In the genomic region with DNA sequence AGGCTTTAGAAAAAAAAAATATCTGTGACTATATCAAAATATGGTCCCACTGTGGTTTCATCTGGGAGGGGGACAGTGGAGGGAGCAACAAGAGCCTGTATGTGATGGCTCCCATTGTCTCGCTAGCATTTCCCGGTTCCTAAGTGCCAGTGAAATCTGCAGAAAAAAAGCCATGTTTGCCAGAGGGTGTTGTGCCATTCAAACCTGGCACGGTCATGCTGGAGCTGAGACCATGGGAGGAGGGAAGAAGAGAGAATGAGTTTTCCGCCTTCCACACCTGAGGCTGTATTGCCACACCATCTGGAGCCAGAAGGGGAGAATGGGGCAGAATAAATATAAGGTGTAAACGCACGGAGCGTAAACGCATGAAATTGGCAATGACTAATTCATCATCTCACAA, we compare ENCODE assay signal across 23 cellular contexts.
"Had no signal": no experiment of that assay in that cellular context is flagged by ENCODE, and none has a peak within 500 bp of the region (broad histone marks: within the 10 kb centered on the region; RNA-seq: fewer than 3 reads in every experiment).

No MANE protein-coding gene starts in this region.

- H3K27me3 ChIP-seq: brain microvascular endothelial cell, cardiac muscle cell, colonic mucosa had no signal

- H3K9me3 ChIP-seq: colonic mucosa had no signal

- H3K27me3 Mint-ChIP-seq: activated B cell treated with CpG ODN at 0.5 μM for 24 hours; activated CD4-positive, alpha-beta T cell treated with anti-CD3 and anti-CD28 coated beads, Interleukin-2, amount 10 ng/mL, durations not matched to agents 24 days and 14 days; activated CD8-positive, alpha-beta memory T cell treated with anti-CD3 and anti-CD28 coated beads, Interleukin-2, amount 10 ng/mL, durations not matched to agents 7 days and 5 days had no signal

- ATAC-seq: activated CD8-positive, alpha-beta memory T cell treated with anti-CD3 and anti-CD28 coated beads, Interleukin-2, amount 10 ng/mL, durations not matched to agents 7 days and 5 days; activated T-cell treated with anti-CD3 and anti-CD28 coated beads, Interleukin-2, amount 50 U/mL, for 4 hours; activated T-helper 17 cell treated with anti-CD3 and anti-CD28 coated beads, Interleukin-2, amount 50 U/mL, for 72 hours; T-helper 17 cell had no signal

- H3K9me3 Mint-ChIP-seq: activated B cell treated with CpG ODN at 0.5 μM for 24 hours; activated CD4-positive, alpha-beta T cell treated with anti-CD3 and anti-CD28 coated beads, Interleukin-2, amount 10 ng/mL, durations not matched to agents 24 days and 14 days; activated naive CD4-positive, alpha-beta T cell treated with anti-CD3 and anti-CD28 coated beads for 36 hours; activated T-cell treated with anti-CD3 and anti-CD28 coated beads, Interleukin-2, amount 50 U/mL, for 4 hours; activated T-helper 17 cell treated with anti-CD3 and anti-CD28 coated beads, Interleukin-2, amount 50 U/mL, for 72 hours had no signal

- H3K36me3 Mint-ChIP-seq: activated CD8-positive, alpha-beta memory T cell treated with anti-CD3 and anti-CD28 coated beads, Interleukin-2, amount 10 ng/mL, durations not matched to agents 7 days and 5 days; activated naive CD8-positive, alpha-beta T cell had no signal

- DNase-seq: activated B cell treated with CpG ODN at 0.5 μM for 24 hours; activated CD4-positive, alpha-beta T cell treated with anti-CD3 and anti-CD28 coated beads for 1 hour; activated CD4-positive, alpha-beta T cell treated with anti-CD3 and anti-CD28 coated beads, Interleukin-2, amount 10 ng/mL, durations not matched to agents 24 days and 14 days; activated CD4-positive, alpha-beta T cell treated with anti-CD3 and anti-CD28 coated beads, Interleukin-2, amount 50 U/mL, for 48 hours; activated CD8-positive, alpha-beta memory T cell treated with anti-CD3 and anti-CD28 coated beads, Interleukin-2, amount 10 ng/mL, durations not matched to agents 7 days and 5 days; activated gamma-delta T cell; activated naive CD4-positive, alpha-beta T cell treated with anti-CD3 and anti-CD28 coated beads for 36 hours; activated T-cell treated with anti-CD3 and anti-CD28 coated beads, Interleukin-2, amount 50 U/mL, for 4 hours; amygdala; brain microvascular endothelial cell; colonic mucosa; NCI-H1092; NCI-H1930; NCI-H2227 treated with DMSO at 0.1 percent for 48 hours; NCI-H510A treated with DMSO at 0.1 percent for 48 hours; NCI-H82; SIG-M5; T-helper 17 cell; T-helper 9 cell had no signal

- H3K27ac ChIP-seq: brain microvascular endothelial cell, cardiac muscle cell, colonic mucosa, KMS-11 had no signal

- H3K4me2 ChIP-seq: KMS-11 had no signal

- H3K4me1 Mint-ChIP-seq: activated B cell treated with CpG ODN at 0.5 μM for 24 hours; activated CD4-positive, alpha-beta T cell treated with anti-CD3 and anti-CD28 coated beads, Interleukin-2, amount 10 ng/mL, durations not matched to agents 24 days and 14 days; activated CD8-positive, alpha-beta memory T cell treated with anti-CD3 and anti-CD28 coated beads, Interleukin-2, amount 10 ng/mL, durations not matched to agents 7 days and 5 days; activated T-helper 17 cell treated with anti-CD3 and anti-CD28 coated beads, Interleukin-2, amount 50 U/mL, for 72 hours; T-helper 17 cell had no signal

- H3K4me3 ChIP-seq: cardiac muscle cell, colonic mucosa had no signal

- H3K4me3 Mint-ChIP-seq: activated B cell treated with CpG ODN at 0.5 μM for 24 hours; activated CD4-positive, alpha-beta T cell treated with anti-CD3 and anti-CD28 coated beads, Interleukin-2, amount 10 ng/mL, durations not matched to agents 24 days and 14 days; activated CD8-positive, alpha-beta memory T cell treated with anti-CD3 and anti-CD28 coated beads, Interleukin-2, amount 10 ng/mL, durations not matched to agents 7 days and 5 days; activated naive CD4-positive, alpha-beta T cell treated with anti-CD3 and anti-CD28 coated beads for 36 hours; activated naive CD8-positive, alpha-beta T cell; activated T-cell treated with anti-CD3 and anti-CD28 coated beads, Interleukin-2, amount 50 U/mL, for 4 hours; activated T-helper 17 cell treated with anti-CD3 and anti-CD28 coated beads, Interleukin-2, amount 50 U/mL, for 72 hours; T-helper 17 cell had no signal

- H3K27ac Mint-ChIP-seq: activated B cell treated with CpG ODN at 0.5 μM for 24 hours; activated CD4-positive, alpha-beta T cell treated with anti-CD3 and anti-CD28 coated beads, Interleukin-2, amount 10 ng/mL, durations not matched to agents 24 days and 14 days; activated CD8-positive, alpha-beta memory T cell treated with anti-CD3 and anti-CD28 coated beads, Interleukin-2, amount 10 ng/mL, durations not matched to agents 7 days and 5 days; activated naive CD4-positive, alpha-beta T cell treated with anti-CD3 and anti-CD28 coated beads for 36 hours; activated naive CD8-positive, alpha-beta T cell; activated T-helper 17 cell treated with anti-CD3 and anti-CD28 coated beads, Interleukin-2, amount 50 U/mL, for 72 hours; T-helper 17 cell had no signal

- H3K9ac ChIP-seq: KMS-11 had no signal

- H3K36me3 ChIP-seq: brain microvascular endothelial cell, cardiac muscle cell, colonic mucosa had no signal
